13 cellular contexts compared by ENCODE assay signal in genomic region chr19:35734889-35735288, GRCh38. TPM values are rescaled to one million over a fixed set of nuclear protein-coding genes. Genes with fewer than 3 reads are reported as not detected.
DNase-seq lines count a peak whose midpoint lies in the region; ATAC-seq and TF ChIP-seq lines count a peak whose summit lies in the region.
"Had no signal": no experiment of that assay in that cellular context is flagged by ENCODE, and none has a peak within 500 bp of the region (broad histone marks: within the 10 kb centered on the region; RNA-seq: fewer than 3 reads in every experiment).

No MANE protein-coding gene starts in this region.

- CTCF ChIA-PET in RWPE1 (lab: Yijun Ruan, JAX): interaction anchor here (0.6 kb wide), 1 partner anchor 13 kb away, joined by 3 read pairs; the partner anchor contains the start of gene LIN37

- no peak for ATAC-seq in activated naive CD8-positive, alpha-beta T cell treated with anti-CD3 and anti-CD28 coated beads, Interleukin-2, amount 50 U/mL, for 24 hours
- no peak for ATAC-seq in stimulated activated memory B cell treated with anti-CD40 and anti-IgM and Interleukin-4, amounts not matched to agents 10 μg/mL and 1 μg/mL and 100 μg/mL, for 72 hours
- ATAC-seq in HG03135 (IDR thresholded peaks at IDR 0.05; ENCODE audit: unreplicated experiment): no peak

- DNase-seq in activated naive CD8-positive, alpha-beta T cell treated with anti-CD3 and anti-CD28 coated beads, Interleukin-2, amount 50 U/mL, for 24 hours: no peak
- no peak for DNase-seq in RWPE1 (ENCODE audit: low spot score)
- no peak for DNase-seq in activated naive CD8-positive, alpha-beta T cell treated with anti-CD3 and anti-CD28 coated beads for 36 hours
- DNase-seq in activated gamma-delta T cell treated with Interleukin-2 at 50 U/mL for 16 hours: no peak
- DNase-seq: CD4-positive, CD25-positive, alpha-beta regulatory T cell; DMS79; NCI-H187 treated with DMSO at 0.1 percent for 48 hours; NCI-H69; SIG-M5 had no signal

- H3K27ac Mint-ChIP-seq in activated naive CD8-positive, alpha-beta T cell: peak overlapping the region; percentile 35
- H3K27ac Mint-ChIP-seq in activated naive CD8-positive, alpha-beta T cell treated with anti-CD3 and anti-CD28 coated beads, Interleukin-2, amount 50 U/mL, for 24 hours: no peak overlapping the region
- peak overlapping the region; percentile 44 for H3K27ac Mint-ChIP-seq in activated naive CD8-positive, alpha-beta T cell treated with anti-CD3 and anti-CD28 coated beads for 36 hours
- H3K27ac Mint-ChIP-seq in stimulated activated memory B cell treated with anti-CD40 and anti-IgM and Interleukin-4, amounts not matched to agents 10 μg/mL and 1 μg/mL and 100 μg/mL, for 72 hours: peak overlapping the region; percentile 18

- H3K27me3 Mint-ChIP-seq in activated naive CD8-positive, alpha-beta T cell: no peaks in the 10 kb centered on the region
- H3K27me3 Mint-ChIP-seq in activated naive CD8-positive, alpha-beta T cell treated with anti-CD3 and anti-CD28 coated beads, Interleukin-2, amount 50 U/mL, for 24 hours: no peaks in the 10 kb centered on the region
- no peaks in the 10 kb centered on the region for H3K27me3 Mint-ChIP-seq in activated naive CD8-positive, alpha-beta T cell treated with anti-CD3 and anti-CD28 coated beads for 36 hours
- H3K27me3 Mint-ChIP-seq in stimulated activated memory B cell treated with anti-CD40 and anti-IgM and Interleukin-4, amounts not matched to agents 10 μg/mL and 1 μg/mL and 100 μg/mL, for 72 hours: no peaks in the 10 kb centered on the region
- H3K27me3 Mint-ChIP-seq: B cell; CD4-positive, CD25-positive, alpha-beta regulatory T cell had no signal

- H3K4me3 Mint-ChIP-seq in activated naive CD8-positive, alpha-beta T cell: no peak overlapping the region
- H3K4me3 Mint-ChIP-seq in activated naive CD8-positive, alpha-beta T cell treated with anti-CD3 and anti-CD28 coated beads, Interleukin-2, amount 50 U/mL, for 24 hours: no peak overlapping the region
- no peak overlapping the region for H3K4me3 Mint-ChIP-seq in activated naive CD8-positive, alpha-beta T cell treated with anti-CD3 and anti-CD28 coated beads for 36 hours
- H3K4me3 Mint-ChIP-seq in stimulated activated memory B cell treated with anti-CD40 and anti-IgM and Interleukin-4, amounts not matched to agents 10 μg/mL and 1 μg/mL and 100 μg/mL, for 72 hours: no peak overlapping the region
- H3K4me3 Mint-ChIP-seq: B cell had no signal

- peak overlapping the region; percentile 32 for H3K27ac ChIP-seq in RWPE1

- POLR2A ChIA-PET in RWPE1 (lab: Yijun Ruan, JAX; ENCODE audit: low non-redundant PET): no interaction called here

- TF ChIP-seq CTCF in RWPE1 (conservative IDR thresholded peaks at IDR 0.05; ENCODE audit: low read depth): no peak

- peaks cover 17% of the 10 kb centered on the region for H3K4me1 Mint-ChIP-seq in activated naive CD8-positive, alpha-beta T cell (ENCODE audit: low read depth)
- peaks cover 16% of the 10 kb centered on the region for H3K4me1 Mint-ChIP-seq in activated naive CD8-positive, alpha-beta T cell treated with anti-CD3 and anti-CD28 coated beads, Interleukin-2, amount 50 U/mL, for 24 hours
- H3K4me1 Mint-ChIP-seq in activated naive CD8-positive, alpha-beta T cell treated with anti-CD3 and anti-CD28 coated beads for 36 hours: peaks cover 18% of the 10 kb centered on the region
- peaks cover 45% of the 10 kb centered on the region for H3K4me1 Mint-ChIP-seq in stimulated activated memory B cell treated with anti-CD40 and anti-IgM and Interleukin-4, amounts not matched to agents 10 μg/mL and 1 μg/mL and 100 μg/mL, for 72 hours

- H3K9me3 Mint-ChIP-seq in activated naive CD8-positive, alpha-beta T cell (ENCODE audit: low read depth): no peaks in the 10 kb centered on the region
- no peaks in the 10 kb centered on the region for H3K9me3 Mint-ChIP-seq in activated naive CD8-positive, alpha-beta T cell treated with anti-CD3 and anti-CD28 coated beads, Interleukin-2, amount 50 U/mL, for 24 hours
- no peaks in the 10 kb centered on the region for H3K9me3 Mint-ChIP-seq in activated naive CD8-positive, alpha-beta T cell treated with anti-CD3 and anti-CD28 coated beads for 36 hours
- H3K9me3 Mint-ChIP-seq in stimulated activated memory B cell treated with anti-CD40 and anti-IgM and Interleukin-4, amounts not matched to agents 10 μg/mL and 1 μg/mL and 100 μg/mL, for 72 hours: no peaks in the 10 kb centered on the region

- H3K36me3 Mint-ChIP-seq in activated naive CD8-positive, alpha-beta T cell: peaks cover 4% of the 10 kb centered on the region
- peaks cover 44% of the 10 kb centered on the region for H3K36me3 Mint-ChIP-seq in activated naive CD8-positive, alpha-beta T cell treated with anti-CD3 and anti-CD28 coated beads, Interleukin-2, amount 50 U/mL, for 24 hours (ENCODE audit: low read depth)
- H3K36me3 Mint-ChIP-seq in activated naive CD8-positive, alpha-beta T cell treated with anti-CD3 and anti-CD28 coated beads for 36 hours: peaks cover 29% of the 10 kb centered on the region
- peaks cover 71% of the 10 kb centered on the region for H3K36me3 Mint-ChIP-seq in stimulated activated memory B cell treated with anti-CD40 and anti-IgM and Interleukin-4, amounts not matched to agents 10 μg/mL and 1 μg/mL and 100 μg/mL, for 72 hours

RNA-seq across cellular contexts. Expression of gene IGFLR1, which starts 7.4 kb away (rescaled TPM):
- 10 to 100 TPM; 79.2 to 80.6 TPM for total RNA-seq in activated naive CD8-positive, alpha-beta T cell treated with anti-CD3 and anti-CD28 coated beads for 36 hours

RNA-seq across cellular contexts. Expression of gene U2AF1L4, which starts 10.3 kb away (rescaled TPM):
- 10 to 100 TPM; 42.3 to 43.9 TPM for total RNA-seq in activated naive CD8-positive, alpha-beta T cell treated with anti-CD3 and anti-CD28 coated beads for 36 hours

RNA-seq across cellular contexts. Expression of gene PSENEN, which starts 10.6 kb away (rescaled TPM):
- 10 to 100 TPM; 38.5 to 41.6 TPM for total RNA-seq in activated naive CD8-positive, alpha-beta T cell treated with anti-CD3 and anti-CD28 coated beads for 36 hours

RNA-seq across cellular contexts. Expression of gene LIN37, which starts 13.5 kb away (rescaled TPM):
- 1 to 10 TPM; 5.1 to 7.0 TPM for total RNA-seq in activated naive CD8-positive, alpha-beta T cell treated with anti-CD3 and anti-CD28 coated beads for 36 hours

RNA-seq across cellular contexts. Expression of gene KMT2B, which starts 17.1 kb away (rescaled TPM):
- 10 to 100 TPM; 42.2 to 45.5 TPM for total RNA-seq in activated naive CD8-positive, alpha-beta T cell treated with anti-CD3 and anti-CD28 coated beads for 36 hours
